12 cellular contexts compared by ENCODE assay signal in the genomic region with DNA sequence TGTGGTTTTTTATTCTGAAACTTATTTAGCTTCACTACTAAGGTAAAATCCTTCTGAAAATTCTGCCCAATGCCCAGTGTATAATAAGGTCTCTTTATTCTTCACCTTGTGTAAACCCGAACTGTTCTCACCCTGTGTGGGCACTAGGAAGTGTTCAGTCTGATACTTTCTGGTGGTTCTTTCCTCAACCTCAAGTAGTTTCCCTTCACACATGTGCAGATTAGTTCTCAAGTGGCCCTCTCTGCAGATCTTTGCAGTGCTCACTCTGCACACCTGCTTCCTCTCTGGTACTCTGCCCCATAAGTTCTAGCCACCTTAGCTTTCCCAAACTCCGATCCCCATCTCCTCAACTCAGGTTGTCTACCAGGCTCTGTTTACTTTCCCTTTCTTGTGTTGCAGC.
DNase-seq lines count a peak whose midpoint lies in the region; ATAC-seq and TF ChIP-seq lines count a peak whose summit lies in the region.
"Had no signal": no experiment of that assay in that cellular context is flagged by ENCODE, and none has a peak within 500 bp of the region (broad histone marks: within the 10 kb centered on the region; RNA-seq: fewer than 3 reads in every experiment).

No MANE protein-coding gene starts in this region.

- H3K9me3 Mint-ChIP-seq in activated T-helper 17 cell treated with anti-CD3 and anti-CD28 coated beads, Interleukin-2, amount 50 U/mL, for 72 hours = no peaks in the 10 kb centered on the region
- H3K9me3 Mint-ChIP-seq: activated T-cell treated with anti-CD3 and anti-CD28 coated beads, Interleukin-2, amount 50 U/mL, for 4 hours had no signal

- H3K27ac ChIP-seq in hepatocyte = no peak overlapping the region
- H3K27ac ChIP-seq: SJSA1 had no signal

- H3K27ac Mint-ChIP-seq in activated T-helper 17 cell treated with anti-CD3 and anti-CD28 coated beads, Interleukin-2, amount 50 U/mL, for 72 hours = no peak overlapping the region

- no peaks in the 10 kb centered on the region for H3K9me2 ChIP-seq in hepatocyte (replicated peaks; ENCODE audit: insufficient read depth)

- no peak for TF ChIP-seq CTCF in hepatocyte (IDR thresholded peaks at IDR 0.05; ENCODE audit: poor library complexity)

- H3K36me3 ChIP-seq in hepatocyte (replicated peaks; ENCODE audit: insufficient read depth, low read depth) = no peaks in the 10 kb centered on the region
- H3K36me3 ChIP-seq: SJSA1 had no signal

- 80% methylated on average over 2 of the region's 2 CpGs for whole genome bisulfite sequencing in hepatocyte (ENCODE audit: low lambda C conversion rate, missing lambda C conversion rate)

- H3K4me3 Mint-ChIP-seq in activated T-helper 17 cell treated with anti-CD3 and anti-CD28 coated beads, Interleukin-2, amount 50 U/mL, for 72 hours = no peak overlapping the region
- H3K4me3 Mint-ChIP-seq: activated T-cell treated with anti-CD3 and anti-CD28 coated beads, Interleukin-2, amount 50 U/mL, for 4 hours had no signal

- peaks cover 3% of the 10 kb centered on the region for H3K4me1 ChIP-seq in hepatocyte (ENCODE audit: insufficient read depth)
- H3K4me1 ChIP-seq: SJSA1 had no signal

- no peaks in the 10 kb centered on the region for H3K27me3 Mint-ChIP-seq in activated T-helper 17 cell treated with anti-CD3 and anti-CD28 coated beads, Interleukin-2, amount 50 U/mL, for 72 hours

- DNase-seq in hepatocyte (ENCODE audit: low spot score) (no peak), AG08395 (ENCODE audit: low spot score) (no peak), mucosa of gallbladder (ENCODE audit: low spot score) (no peak), HuH-7.5 (ENCODE audit: low spot score) (no peak)
- DNase-seq: activated T-cell treated with anti-CD3 and anti-CD28 coated beads, Interleukin-2, amount 50 U/mL, for 4 hours; KBM-7; mucosa of descending colon had no signal

- H3K27me3 ChIP-seq in hepatocyte = no peaks in the 10 kb centered on the region
- H3K27me3 ChIP-seq: SJSA1 had no signal

- no peak overlapping the region for H3K4me2 ChIP-seq in hepatocyte

- peaks cover 10% of the 10 kb centered on the region for H3K4me1 Mint-ChIP-seq in activated T-helper 17 cell treated with anti-CD3 and anti-CD28 coated beads, Interleukin-2, amount 50 U/mL, for 72 hours

- no peaks in the 10 kb centered on the region for H3K36me3 Mint-ChIP-seq in activated T-helper 17 cell treated with anti-CD3 and anti-CD28 coated beads, Interleukin-2, amount 50 U/mL, for 72 hours (ENCODE audit: low read depth)

- H2AFZ ChIP-seq in hepatocyte = no peak overlapping the region

- no peaks in the 10 kb centered on the region for H3K79me2 ChIP-seq in hepatocyte

- H3K4me3 ChIP-seq in hepatocyte = no peak overlapping the region
- H3K4me3 ChIP-seq: mucosa of descending colon, SJSA1 had no signal

- H3K9me3 ChIP-seq in hepatocyte (ENCODE audit: low read depth) = no peaks in the 10 kb centered on the region
- H3K9me3 ChIP-seq: mucosa of descending colon, SJSA1 had no signal

- H4K20me1 ChIP-seq in hepatocyte (ENCODE audit: insufficient read depth, poor library complexity, severe bottlenecking) = no peaks in the 10 kb centered on the region

- peak; percentile 69 for ATAC-seq in GM18508 (IDR thresholded peaks at IDR 0.05; ENCODE audit: insufficient read depth, unreplicated experiment)
- ATAC-seq in GM19467 (IDR thresholded peaks at IDR 0.05; ENCODE audit: unreplicated experiment) = peak; percentile 92
- peak; percentile 88 for ATAC-seq in HG03095 (IDR thresholded peaks at IDR 0.05; ENCODE audit: unreplicated experiment)
- ATAC-seq in activated T-helper 17 cell treated with anti-CD3 and anti-CD28 coated beads, Interleukin-2, amount 50 U/mL, for 72 hours (replicated peaks) = peak; percentile 82
- ATAC-seq: mucosa of descending colon had no signal
